In the genomic region with DNA sequence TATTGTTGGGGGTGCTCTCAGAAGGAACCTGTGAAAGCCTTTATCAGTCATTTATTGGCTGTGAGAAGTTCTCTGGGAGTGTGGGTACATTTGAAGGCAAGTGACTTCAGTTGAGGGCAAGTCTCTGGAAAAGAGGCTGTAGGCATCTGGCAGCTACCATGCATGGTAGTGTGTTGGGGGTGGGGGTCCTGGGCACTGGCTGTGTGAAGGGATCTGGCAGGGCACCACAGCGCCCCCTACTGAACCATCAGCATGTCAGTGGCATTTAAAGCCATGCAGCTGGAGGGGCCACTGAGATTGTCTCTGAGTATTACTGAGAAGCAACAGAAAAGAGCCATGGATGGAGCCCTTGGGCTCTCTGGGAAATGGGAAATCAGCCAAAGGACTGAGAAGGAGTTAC, we compare ENCODE assay signal across 9 cellular contexts. TPM values are rescaled to one million over a fixed set of nuclear protein-coding genes. Genes with fewer than 3 reads are reported as not detected.
DNase-seq lines count a peak whose midpoint lies in the region; ATAC-seq and TF ChIP-seq lines count a peak whose summit lies in the region.
"Had no signal": no experiment of that assay in that cellular context is flagged by ENCODE, and none has a peak within 500 bp of the region (broad histone marks: within the 10 kb centered on the region; RNA-seq: fewer than 3 reads in every experiment).

No MANE protein-coding gene starts in this region.

- DNase-seq in GM10248 (ENCODE audit: extremely low spot score), result peak; percentile 43
- DNase-seq in NAMALWA (ENCODE audit: low spot score), result peak; percentile 42
- no peak for DNase-seq in astrocyte of the cerebellum (ENCODE audit: low read depth)
- no peak for DNase-seq in adrenal gland
- DNase-seq in KG1 (lab: John Stamatoyannopoulos, UW), result no peak
- DNase-seq in left cardiac atrium, result no peak
- no peak for DNase-seq in NCI-H2171 treated with DMSO at 0.1 percent for 48 hours (lab: John Stamatoyannopoulos, UW)
- DNase-seq: NCI-H1694 had no signal

- no peak overlapping the region for H3K9ac ChIP-seq in parathyroid adenoma

- H3K9me3 ChIP-seq in parathyroid adenoma (ENCODE audit: control insufficient read depth, low read length), result no peaks in the 10 kb centered on the region
- H3K9me3 ChIP-seq in adrenal gland (replicated peaks in 1 of 3), result no peaks in the 10 kb centered on the region

- peak; percentile 49 for TF ChIP-seq CTCF in GM10248 (IDR thresholded peaks at IDR 0.05; ENCODE audit: control extremely low read depth, extremely low read depth, low read depth, missing control alignments)
- peak; percentile 27 for TF ChIP-seq CTCF in astrocyte of the cerebellum (IDR thresholded peaks at IDR 0.05; ENCODE audit: low read depth, low read length, missing control alignments)
- peak; percentile 21 for TF ChIP-seq CTCF in parathyroid adenoma (IDR thresholded peaks at IDR 0.05)
- peak in 1 of 6 experiments; percentile 16 for TF ChIP-seq CTCF in adrenal gland (IDR thresholded peaks at IDR 0.05)

- H3K27ac ChIP-seq in parathyroid adenoma, result no peak overlapping the region
- no peak overlapping the region for H3K27ac ChIP-seq in adrenal gland

- no peak overlapping the region for H2AFZ ChIP-seq in parathyroid adenoma

- no peaks in the 10 kb centered on the region for H3K79me2 ChIP-seq in parathyroid adenoma

- in situ Hi-C loops in astrocyte of the cerebellum (cut with HindIII; ENCODE audit: low sequenced_read_pairs), result no loop called here

- no peak overlapping the region for H3K4me3 ChIP-seq in astrocyte of the cerebellum (ENCODE audit: low read depth, low read length)
- no peak overlapping the region for H3K4me3 ChIP-seq in parathyroid adenoma (ENCODE audit: low read depth, low read length)
- no peak overlapping the region for H3K4me3 ChIP-seq in adrenal gland

- intact Hi-C loops in adrenal gland (cut with DNase I) (no loop called here), left cardiac atrium (cut with DNase I) (no loop called here)

- 29 to 75% (median 66%) methylated on average over 1 of the region's 1 CpG for WGBS in adrenal gland, 4 donors

- H3K36me3 ChIP-seq in parathyroid adenoma (ENCODE audit: control insufficient read depth, insufficient read depth, low read length), result no peaks in the 10 kb centered on the region
- peaks cover 0 to 21% of the 10 kb centered on the region in 2 donors for H3K36me3 ChIP-seq in adrenal gland (replicated peaks in 1 of 2)

- H3K4me1 ChIP-seq in parathyroid adenoma, result no peaks in the 10 kb centered on the region
- peaks cover 0 to 7% of the 10 kb centered on the region in 2 donors for H3K4me1 ChIP-seq in adrenal gland (replicated peaks in 1 of 2)

- no peak overlapping the region for H3K4me2 ChIP-seq in parathyroid adenoma (ENCODE audit: low read length)

- CTCF ChIA-PET in GM10248 (lab: Yijun Ruan, JAX), result interaction anchor here (1.0 to 9.6 kb wide), 5 partner anchors 11 to 643 kb away, joined by 3 to 95 read pairs (median 3); no protein-coding TSS in a partner anchor

- POLR2A ChIA-PET in GM10248 (lab: Yijun Ruan, JAX), result no interaction called here

- no peak for ATAC-seq in left cardiac atrium

- no peaks in the 10 kb centered on the region for H3K27me3 ChIP-seq in parathyroid adenoma (ENCODE audit: control insufficient read depth, insufficient read depth, low read length)
- no peaks in the 10 kb centered on the region for H3K27me3 ChIP-seq in adrenal gland

- no peak for TF ChIP-seq POLR2A in adrenal gland (IDR thresholded peaks at IDR 0.05)

RNA-seq across cellular contexts. Expression of a gene that starts 30.6 kb away (rescaled TPM):
- total RNA-seq in adrenal gland, result 100 to 1,000 TPM; 154 to 677 (median 337) TPM
- 100 to 1,000 TPM in 1 of 3 donors, 10 to 100 TPM in 2; 64.5 to 147 (median 87.4) TPM for polyA plus RNA-seq in adrenal gland
- 100 to 1,000 TPM; 129 to 159 TPM for total RNA-seq in left cardiac atrium

RNA-seq across cellular contexts. Expression of a gene that starts 47.5 kb away (rescaled TPM):
- total RNA-seq in adrenal gland (100 to 1,000 TPM in 4 of 8 donors, 10 to 100 TPM in 4; 67.6 to 182 (median 101) TPM), left cardiac atrium (10 to 100 TPM; 27.3 to 28.3 TPM)
- 10 to 100 TPM; 10.8 to 59.3 (median 13.2) TPM for polyA plus RNA-seq in adrenal gland

RNA-seq across cellular contexts. Expression of a gene that starts 47.5 kb away (rescaled TPM):
- total RNA-seq in adrenal gland, result 10 to 100 TPM in 1 of 8 donors, 1 to 10 TPM in 7; 3.3 to 10.1 (median 7.3) TPM
- polyA plus RNA-seq in adrenal gland, result 1 to 10 TPM in 1 of 3 donors, under 1 TPM in 2; 0.17 to 1.3 (median 0.80) TPM
- total RNA-seq in left cardiac atrium, result 1 to 10 TPM; 6.1 to 7.2 TPM

Comparison
In these comparisons a context has a peak if more than half of its experiments do, and no peak if none do; other contexts are left out.
1. DNase-seq: peak in GM10248 (single experiment) and NAMALWA (single experiment); none in astrocyte of the cerebellum (single experiment), adrenal gland (0 of 7), KG1 (single experiment), left cardiac atrium (single experiment) and NCI-H2171 treated with DMSO at 0.1 percent for 48 hours (single experiment).